Comparison of ENCODE assay signal across 10 cellular contexts in the genomic region with DNA sequence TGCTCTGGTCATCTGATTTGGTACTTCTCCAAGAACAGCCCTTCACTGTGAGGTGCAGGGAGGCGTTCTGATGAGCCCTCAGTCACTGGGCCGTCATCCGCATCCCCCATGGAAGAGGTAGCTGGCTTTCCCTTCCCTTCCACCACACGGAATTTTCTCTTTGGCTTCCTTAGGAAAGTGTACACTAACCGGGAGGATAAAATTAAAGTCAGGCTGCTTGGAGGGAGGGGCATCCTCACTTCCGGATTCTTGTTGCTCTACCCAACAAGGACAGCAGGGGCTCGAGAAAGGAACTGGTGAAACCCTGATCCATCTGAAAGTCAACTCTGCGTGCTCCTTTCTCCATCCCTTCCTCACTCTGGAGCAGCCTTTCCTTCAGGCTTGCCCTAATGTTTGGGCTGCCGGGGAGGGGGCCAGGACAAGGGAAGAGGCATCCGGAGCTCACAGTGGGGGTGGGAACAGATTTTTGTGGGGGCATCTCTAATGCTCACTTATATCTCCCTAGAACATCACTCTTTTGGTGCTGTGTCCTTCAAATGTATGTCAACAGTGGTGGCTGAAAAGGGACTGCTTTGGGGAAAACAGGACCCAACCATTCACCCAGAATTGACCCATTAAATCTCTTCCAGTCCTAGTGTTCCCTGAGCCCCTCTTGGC.
DNase-seq lines count a peak whose midpoint lies in the region; FAIRE-seq and TF ChIP-seq lines count a peak whose summit lies in the region.
"Had no signal": no experiment of that assay in that cellular context is flagged by ENCODE, and none has a peak within 500 bp of the region (broad histone marks: within the 10 kb centered on the region; RNA-seq: fewer than 3 reads in every experiment).

No MANE protein-coding gene starts in this region.

- H4K20me1 ChIP-seq in H1 (replicated peaks in 1 of 2; ENCODE audit: control insufficient read depth in 1 of 2, insufficient read depth in 2 of 2, low read length in 2 of 2) = no peaks in the 10 kb centered on the region

- intact Hi-C loops in head of caudate nucleus (cut with DNase I) = no loop called here

- peaks cover 0 to under 1% of the 10 kb centered on the region in 2 experiments; a peak in 1 of 4 replicates for H3K9me3 ChIP-seq in H1 (ENCODE audit: insufficient read depth in 2 of 2, low read depth in 1 of 2, low read length in 1 of 2)

- POLR2A ChIA-PET in H1 (lab: Charles Lee; ENCODE audit: partially characterized antibody) = no interaction called here

- H4K8ac ChIP-seq in H1 (ENCODE audit: extremely low read depth, insufficient read depth, low read length) = 0 out of 2 replicates have a peak overlapping the region, but pooled peaks have one; percentile 21

- peaks cover 9% of the 10 kb centered on the region; the same call in 1 of the 2 replicates for H3K23me2 ChIP-seq in H1 (ENCODE audit: low read depth, low read length)

- no peaks in the 10 kb centered on the region for H3K79me2 ChIP-seq in H1 (ENCODE audit: control insufficient read depth in 1 of 2, insufficient read depth in 2 of 2, low read length in 2 of 2)

- H3K18ac ChIP-seq in H1 (ENCODE audit: extremely low read depth, low read length) = no peak overlapping the region

- peak overlapping the region; percentile 5; the same call in 1 of the 2 replicates for H2BK12ac ChIP-seq in H1 (ENCODE audit: low read depth, low read length)

- DNase-seq in AG08396 (ENCODE audit: low spot score) (peak; percentile 23), D341Med (ENCODE audit: low spot score) (peak; percentile 20), NOMO-1 treated with dmso at 0.1 percent for 144 hours (lab: John Stamatoyannopoulos, UW; ENCODE audit: unreplicated experiment) (peak; percentile 4), H1 (ENCODE audit: low read depth in 1 of 2, low spot score in 2 of 2) (no peak), head of caudate nucleus (no peak), epidermal melanocyte (ENCODE audit: insufficient read length, low spot score) (no peak), NCI-H82 treated with DMSO at 0.1 percent for 48 hours (lab: John Stamatoyannopoulos, UW; ENCODE audit: unreplicated experiment) (no peak)
- DNase-seq in activated CD4-positive, CD25-positive, alpha-beta regulatory T cell treated with anti-CD3 and anti-CD28 coated beads, Interleukin-2, amount 50 U/mL, for 72 hours = no peak
- DNase-seq: MM.1S, ovary had no signal

- no peaks in the 10 kb centered on the region for H3K36me3 ChIP-seq in H1 (ENCODE audit: control insufficient read depth in 2 of 4, insufficient read depth in 4 of 4, low read length in 3 of 4)
- H3K36me3 ChIP-seq: ovary had no signal

- H2BK5ac ChIP-seq in H1 (ENCODE audit: low read depth, low read length) = no peak overlapping the region

- H3K27ac ChIP-seq in H1 (ENCODE audit: low read depth, low read length) = no peak overlapping the region
- H3K27ac ChIP-seq: ovary had no signal

- 0 out of 4 replicates have a peak, but pooled peaks have one; percentile 2 to 21 for TF ChIP-seq RAD21 in H1 (IDR thresholded peaks at IDR 0.05 in 1 of 2, conservative IDR thresholded peaks at IDR 0.05 in 1 of 2; ENCODE audit: low read depth in 2 of 2, low read length in 2 of 2)

- no peak for TF ChIP-seq EP300 in H1 (IDR thresholded peaks at IDR 0.05; ENCODE audit: borderline replicate concordance in 1 of 2, low read depth in 2 of 2, low read length in 2 of 2)

- peak; percentile 13 to 41 (median 19); a peak in 3 of 4 replicates for TF ChIP-seq CTCF in H1 (IDR thresholded peaks at IDR 0.05; ENCODE audit: control extremely low read depth in 1 of 3, insufficient read depth in 1 of 3, low read depth in 1 of 3, low read length in 3 of 3)

- CTCF ChIA-PET in H1 (lab: Charles Lee; ENCODE audit: partially characterized antibody) = interaction anchor here (0.8 to 1.2 kb wide), 4 partner anchors 33 to 129 kb away, joined by 3 to 4 read pairs (median 3); no protein-coding TSS in a partner anchor

- H3K9ac ChIP-seq in H1 (replicated peaks in 1 of 4; ENCODE audit: extremely low read depth in 1 of 4, low read depth in 3 of 4, low read length in 3 of 4) = no peak overlapping the region

- no peak overlapping the region for H4K5ac ChIP-seq in H1 (ENCODE audit: insufficient read length, low read depth, low read length)

- no peak overlapping the region for H3K23ac ChIP-seq in H1 (ENCODE audit: insufficient read length)

- H2AK5ac ChIP-seq in H1 (ENCODE audit: low read depth, low read length) = no peak overlapping the region

- no peak overlapping the region for H2BK120ac ChIP-seq in H1 (replicated peaks; ENCODE audit: low read depth, low read length)

- no peak overlapping the region for H3K4ac ChIP-seq in H1 (replicated peaks; ENCODE audit: insufficient read length, low read depth, low read length)

- no peak overlapping the region for H3K14ac ChIP-seq in H1 (ENCODE audit: insufficient read length)

- FAIRE-seq in H1 (lab: Jason Lieb, UNC) = no peak

- H3K56ac ChIP-seq in H1 (replicated peaks; ENCODE audit: insufficient read length, low read depth, low read length) = no peak overlapping the region

- H3K27me3 ChIP-seq in H1 (replicated peaks in 1 of 4; ENCODE audit: control insufficient read depth in 3 of 4, extremely low read depth in 1 of 4, insufficient read depth in 3 of 4, low read length in 3 of 4) = peaks cover 0 to 10% (median 6%) of the 10 kb centered on the region in 4 experiments; a peak in 3 of 7 replicates
- H3K27me3 ChIP-seq: ovary had no signal

- H3K79me1 ChIP-seq in H1 (ENCODE audit: low read depth, low read length) = no peaks in the 10 kb centered on the region

- peak overlapping the region in 1 of 2 experiments; percentile 14; a peak in 2 of 4 replicates for H3K4me2 ChIP-seq in H1 (ENCODE audit: insufficient read depth in 1 of 2, low read depth in 2 of 2, low read length in 2 of 2)

- H3K4me3 ChIP-seq in H1 (ENCODE audit: extremely low read depth in 1 of 4, insufficient read depth in 2 of 4, low read depth in 3 of 4, low read length in 4 of 4) = no peak overlapping the region
- H3K4me3 ChIP-seq: ovary had no signal

- peak overlapping the region; percentile 70 for H2AFZ ChIP-seq in H1 (ENCODE audit: low read length)

- no peak overlapping the region for H2BK20ac ChIP-seq in H1 (ENCODE audit: low read length)

- no peak overlapping the region for H2BK15ac ChIP-seq in H1 (ENCODE audit: low read length)

- H4K91ac ChIP-seq in H1 (replicated peaks; ENCODE audit: insufficient read length, low read length) = peak overlapping the region; percentile 13

- TF ChIP-seq POLR2A in H1 (IDR thresholded peaks at IDR 0.05; ENCODE audit: control extremely low read depth in 1 of 2, low read depth in 2 of 2, low read length in 2 of 2) = no peak

- WGBS in H1 (ENCODE audit: extremely low coverage in 1 of 2, insufficient coverage in 1 of 2, insufficient read length in 1 of 2, insufficient replicate concordance in 2 of 2, low coverage in 1 of 2, low lambda C conversion rate in 2 of 2, missing lambda C conversion rate in 1 of 2), 2 experiments = 65% methylated on average over 10 of the region's 10 CpGs; no CpG with 5 or more reads in 1 of the 2 experiments

- peaks cover 0 to 8% (median 4%) of the 10 kb centered on the region in 4 experiments; a peak in 4 of 7 replicates for H3K4me1 ChIP-seq in H1 (replicated peaks in 1 of 4; ENCODE audit: control insufficient read depth in 3 of 4, insufficient read depth in 4 of 4, low read length in 3 of 4)

TF ChIP-seq in H1, 55 proteins besides CTCF, POLR2A, EP300 and RAD21:
- TF ChIP-seq CBX5 (IDR thresholded peaks at IDR 0.05; ENCODE audit: low read depth, low read length) (no peak), TEAD4 (IDR thresholded peaks at IDR 0.05; ENCODE audit: low read depth, low read length) (peak; percentile 11; the same call in 1 of the 2 replicates)

Comparison
In these comparisons a context has a peak if more than half of its experiments do, and no peak if none do; other contexts are left out.
1. DNase-seq: peak in AG08396 (single experiment), D341Med (single experiment) and NOMO-1 treated with dmso at 0.1 percent for 144 hours (single experiment); none in H1 (0 of 2), head of caudate nucleus (0 of 42), epidermal melanocyte (single experiment), NCI-H82 treated with DMSO at 0.1 percent for 48 hours (single experiment) and activated CD4-positive, CD25-positive, alpha-beta regulatory T cell treated with anti-CD3 and anti-CD28 coated beads, Interleukin-2, amount 50 U/mL, for 72 hours (single experiment).